ENCODE assay signal across 15 cellular contexts in genomic region chr15:32100286-32100685, GRCh38.
A peak's percentile ranks its signal among the peaks of the same experiment; 100 is the strongest.
DNase-seq lines count a peak whose midpoint lies in the region; ATAC-seq, FAIRE-seq and TF ChIP-seq lines count a peak whose summit lies in the region.
"Had no signal": no experiment of that assay in that cellular context is flagged by ENCODE, and none has a peak within 500 bp of the region (broad histone marks: within the 10 kb centered on the region; RNA-seq: fewer than 3 reads in every experiment).

No MANE protein-coding gene starts in this region.

- no peaks in the 10 kb centered on the region for H3K9me3 ChIP-seq in right cardiac atrium (ENCODE audit: control insufficient read depth, low read length)

- H3K27ac Mint-ChIP-seq in brain: peak overlapping the region; percentile 48 to 91 (median 76)
- H3K27ac Mint-ChIP-seq in activated CD8-positive, alpha-beta memory T cell treated with anti-CD3 and anti-CD28 coated beads, Interleukin-2, amount 10 ng/mL, durations not matched to agents 7 days and 5 days: no peak overlapping the region
- no peak overlapping the region for H3K27ac Mint-ChIP-seq in chondrocyte (ENCODE audit: unreplicated experiment)

- WGBS in right cardiac atrium: 60% methylated on average over 5 of the region's 5 CpGs

- ATAC-seq in right cardiac atrium: peak in 1 of 2 donors; percentile 56
- ATAC-seq in left cardiac atrium: no peak
- no peak for ATAC-seq in activated CD8-positive, alpha-beta memory T cell treated with anti-CD3 and anti-CD28 coated beads, Interleukin-2, amount 10 ng/mL, durations not matched to agents 7 days and 5 days

- FAIRE-seq in H54 (lab: Jason Lieb, UNC): no peak

- TF ChIP-seq POLR2A in H54 (IDR thresholded peaks at IDR 0.05; ENCODE audit: low read depth, low read length): no peak

- TF ChIP-seq CTCF in brain (conservative IDR thresholded peaks at IDR 0.05) (no peak), chondrocyte (IDR thresholded peaks at IDR 0.05) (no peak)

- CTCF ChIA-PET in activated CD8-positive, alpha-beta memory T cell treated with anti-CD3 and anti-CD28 coated beads, Interleukin-2, amount 10 ng/mL, durations not matched to agents 7 days and 5 days (lab: Charles Lee): no interaction called here

- H3K9me3 Mint-ChIP-seq in brain: peaks cover 0 to 3% (median 0%) of the 10 kb centered on the region in 5 experiments
- no peaks in the 10 kb centered on the region for H3K9me3 Mint-ChIP-seq in activated CD8-positive, alpha-beta memory T cell treated with anti-CD3 and anti-CD28 coated beads, Interleukin-2, amount 10 ng/mL, durations not matched to agents 7 days and 5 days (ENCODE audit: low read depth)
- H3K9me3 Mint-ChIP-seq in chondrocyte (ENCODE audit: low read depth): no peaks in the 10 kb centered on the region
- H3K9me3 Mint-ChIP-seq: H9 had no signal

- no peaks in the 10 kb centered on the region for H3K4me1 ChIP-seq in right cardiac atrium (ENCODE audit: control insufficient read depth, insufficient read depth, low read length)

- peaks cover 68% of the 10 kb centered on the region for H3K4me1 Mint-ChIP-seq in brain
- no peaks in the 10 kb centered on the region for H3K4me1 Mint-ChIP-seq in activated CD8-positive, alpha-beta memory T cell treated with anti-CD3 and anti-CD28 coated beads, Interleukin-2, amount 10 ng/mL, durations not matched to agents 7 days and 5 days
- H3K4me1 Mint-ChIP-seq in chondrocyte (ENCODE audit: low read depth): no peaks in the 10 kb centered on the region

- no peak overlapping the region for H3K4me3 ChIP-seq in right cardiac atrium (ENCODE audit: low read length)

- H3K4me3 Mint-ChIP-seq in brain (peak overlapping the region in 4 of 5 experiments; percentile 5 to 73 (median 58)), chondrocyte (ENCODE audit: unreplicated experiment) (no peak overlapping the region)
- no peak overlapping the region for H3K4me3 Mint-ChIP-seq in activated CD8-positive, alpha-beta memory T cell treated with anti-CD3 and anti-CD28 coated beads, Interleukin-2, amount 10 ng/mL, durations not matched to agents 7 days and 5 days
- H3K4me3 Mint-ChIP-seq: H9 had no signal

- peaks cover 15% of the 10 kb centered on the region for H3K36me3 Mint-ChIP-seq in brain
- no peaks in the 10 kb centered on the region for H3K36me3 Mint-ChIP-seq in activated CD8-positive, alpha-beta memory T cell treated with anti-CD3 and anti-CD28 coated beads, Interleukin-2, amount 10 ng/mL, durations not matched to agents 7 days and 5 days
- H3K36me3 Mint-ChIP-seq in chondrocyte (ENCODE audit: low read depth): no peaks in the 10 kb centered on the region

- DNase-seq in right cardiac atrium (no peak), left cardiac atrium (no peak), NCI-H526 (lab: John Stamatoyannopoulos, UW) (peak; percentile 68 to 70), H54 (ENCODE audit: insufficient read length, low spot score) (no peak), chondrocyte (ENCODE audit: low spot score) (no peak)
- no peak for DNase-seq in activated CD8-positive, alpha-beta memory T cell treated with anti-CD3 and anti-CD28 coated beads, Interleukin-2, amount 10 ng/mL, durations not matched to agents 7 days and 5 days
- DNase-seq: C1 segment of cervical spinal cord; DMS153; H9; NCI-H1092; NCI-H226; NCI-H524 treated with DMSO at 0.1 percent for 48 hours; NK-92 treated with Interleukin-12 subunit alpha and Interleukin-12 subunit beta, amount 100 ng/mL, for 24 hours; OCI-M1 had no signal

- no peaks in the 10 kb centered on the region for H3K27me3 ChIP-seq in right cardiac atrium (ENCODE audit: control insufficient read depth, insufficient read depth)

- H3K27me3 Mint-ChIP-seq in brain (peaks cover 2% of the 10 kb centered on the region), chondrocyte (ENCODE audit: low read depth) (peaks cover 20% of the 10 kb centered on the region)
- peaks cover 14% of the 10 kb centered on the region for H3K27me3 Mint-ChIP-seq in activated CD8-positive, alpha-beta memory T cell treated with anti-CD3 and anti-CD28 coated beads, Interleukin-2, amount 10 ng/mL, durations not matched to agents 7 days and 5 days

- peak overlapping the region; percentile 9 for H3K27ac ChIP-seq in right cardiac atrium (ENCODE audit: low read length)

- intact Hi-C loops in right cardiac atrium (cut with DNase I) (no loop called here), left cardiac atrium (cut with DNase I) (no loop called here)

Comparison
In these comparisons a context has a peak if more than half of its experiments do, and no peak if none do; other contexts are left out.
1. DNase-seq: peak in NCI-H526 (2 of 2); none in right cardiac atrium (0 of 3), left cardiac atrium (single experiment), activated CD8-positive, alpha-beta memory T cell treated with anti-CD3 and anti-CD28 coated beads, Interleukin-2, amount 10 ng/mL, durations not matched to agents 7 days and 5 days (single experiment), H54 (single experiment) and chondrocyte (single experiment).
2. H3K27ac Mint-ChIP-seq: peak in brain (5 of 5); none in activated CD8-positive, alpha-beta memory T cell treated with anti-CD3 and anti-CD28 coated beads, Interleukin-2, amount 10 ng/mL, durations not matched to agents 7 days and 5 days (single experiment) and chondrocyte (single experiment).
3. H3K4me3 Mint-ChIP-seq: peak in brain (4 of 5); none in activated CD8-positive, alpha-beta memory T cell treated with anti-CD3 and anti-CD28 coated beads, Interleukin-2, amount 10 ng/mL, durations not matched to agents 7 days and 5 days (single experiment) and chondrocyte (single experiment).